Comparison of ENCODE assay signal across 9 cellular contexts in the genomic region with DNA sequence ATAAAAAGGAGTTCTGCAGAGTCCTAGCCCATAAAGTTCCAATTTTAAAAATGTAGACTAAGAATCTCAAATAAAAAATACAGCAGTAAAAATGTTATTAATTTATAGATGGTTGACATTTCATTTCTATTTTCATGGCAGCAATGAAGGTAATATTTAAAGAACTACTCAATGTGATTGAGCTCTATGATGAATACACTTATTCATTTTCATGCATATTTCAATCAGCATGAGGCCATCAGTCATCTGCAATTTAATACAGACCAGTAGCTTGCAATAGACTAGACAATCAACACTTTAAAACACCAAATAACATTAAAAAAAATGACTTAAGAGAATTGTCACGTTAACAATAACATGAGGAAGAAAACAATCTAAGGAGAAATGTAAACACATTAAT.
"Had no signal": no experiment of that assay in that cellular context is flagged by ENCODE, and none has a peak within 500 bp of the region (broad histone marks: within the 10 kb centered on the region; RNA-seq: fewer than 3 reads in every experiment).

No MANE protein-coding gene starts in this region.

- H3K36me3 Mint-ChIP-seq: IgD-negative memory B cell had no signal

- H3K27ac ChIP-seq: HL-60, KMS-11 had no signal

- H3K27me3 Mint-ChIP-seq: IgD-negative memory B cell had no signal

- H3K9ac ChIP-seq: KMS-11 had no signal

- H3K4me2 ChIP-seq: KMS-11 had no signal

- H3K4me3 Mint-ChIP-seq: IgD-negative memory B cell had no signal

- H3K4me1 Mint-ChIP-seq: IgD-negative memory B cell had no signal

- DNase-seq: IMR-90, Karpas-422, KBM-7, KG1 had no signal

- H3K4me3 ChIP-seq: K562 had no signal

- ATAC-seq: HepG2, K562 had no signal

- H3K27ac Mint-ChIP-seq: IgD-negative memory B cell had no signal
